8 cellular contexts compared by ENCODE assay signal in genomic region chr13:27043013-27043412, GRCh38.
DNase-seq lines count a peak whose midpoint lies in the region; TF ChIP-seq lines count a peak whose summit lies in the region.

No MANE protein-coding gene starts in this region.

- peak; percentile 83 for DNase-seq in Caki2 (ENCODE audit: low read depth)
- peak; percentile 43 for DNase-seq in LNCaP clone FGC (ENCODE audit: low read depth)
- DNase-seq in astrocyte of the spinal cord (ENCODE audit: low read depth, low spot score) = peak; percentile 96
- DNase-seq in left kidney (ENCODE audit: low read depth, low spot score) = peak; percentile 34
- DNase-seq in GM10266 (ENCODE audit: extremely low spot score) = no peak
- DNase-seq in effector CD4-positive, alpha-beta T cell = no peak
- no peak for DNase-seq in NCI-H82 treated with DMSO at 0.1 percent for 48 hours (lab: John Stamatoyannopoulos, UW; ENCODE audit: unreplicated experiment)
- DNase-seq in NCI-H345 treated with DMSO at 0.1 percent for 48 hours (lab: John Stamatoyannopoulos, UW; ENCODE audit: unreplicated experiment) = no peak

- in situ Hi-C loops in Caki2 (cut with HindIII; ENCODE audit: low pct_unique_long_range_greater_than_20kb, low sequenced_read_pairs) = no loop called here
- in situ Hi-C loops in astrocyte of the spinal cord (cut with HindIII; ENCODE audit: low sequenced_read_pairs) = no loop called here

- H3K4me3 ChIP-seq in LNCaP clone FGC (ENCODE audit: low read depth, low read length) (no peak overlapping the region), astrocyte of the spinal cord (ENCODE audit: low read depth, low read length) (no peak overlapping the region)

- TF ChIP-seq CTCF in LNCaP clone FGC (IDR thresholded peaks at IDR 0.05; ENCODE audit: control insufficient read depth, extremely low read depth, insufficient read depth) = no peak
- no peak for TF ChIP-seq CTCF in astrocyte of the spinal cord (IDR thresholded peaks at IDR 0.05; ENCODE audit: low read depth, low read length)
- no peak for TF ChIP-seq CTCF in GM10266 (IDR thresholded peaks at IDR 0.05; ENCODE audit: control insufficient read depth, insufficient read depth, low read depth, missing control alignments)

Comparison
In these comparisons a context has a peak if more than half of its experiments do, and no peak if none do; other contexts are left out.
1. DNase-seq: peak in Caki2 (single experiment), LNCaP clone FGC (single experiment), astrocyte of the spinal cord (single experiment) and left kidney (single experiment); none in GM10266 (single experiment), effector CD4-positive, alpha-beta T cell (single experiment), NCI-H82 treated with DMSO at 0.1 percent for 48 hours (single experiment) and NCI-H345 treated with DMSO at 0.1 percent for 48 hours (single experiment).